ENCODE assay signal across 1 cellular context in the genomic region with DNA sequence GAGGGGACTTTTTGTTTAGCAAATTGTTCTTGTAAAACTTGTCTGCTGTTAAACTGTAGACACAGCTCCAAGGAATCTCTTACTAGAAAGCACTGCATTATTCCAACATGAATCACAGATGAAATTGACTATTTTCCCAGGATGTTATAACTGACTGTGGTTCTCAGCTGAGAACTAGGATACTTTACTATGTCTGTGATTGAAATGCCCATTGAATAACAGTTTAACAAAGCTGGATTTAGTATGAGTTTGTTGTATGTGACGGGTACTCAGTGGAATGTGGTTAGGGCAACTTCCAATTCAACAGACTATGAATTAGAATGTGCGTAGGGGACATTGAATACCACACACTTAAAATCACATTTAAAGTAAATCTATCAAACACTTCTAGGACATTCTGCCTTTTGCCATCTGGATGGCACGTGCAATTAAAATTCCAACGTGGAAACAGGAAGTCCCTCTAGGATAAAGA.
TF ChIP-seq lines count a peak whose summit lies in the region.

No MANE protein-coding gene starts in this region.

TF ChIP-seq in IMR-90, 13 proteins besides CTCF, POLR2A, EP300 and RAD21 (continued from another document):
- TF ChIP-seq RCOR1 (IDR thresholded peaks at IDR 0.05; ENCODE audit: insufficient replicate concordance, low read length) = no peak
